In the genomic region with DNA sequence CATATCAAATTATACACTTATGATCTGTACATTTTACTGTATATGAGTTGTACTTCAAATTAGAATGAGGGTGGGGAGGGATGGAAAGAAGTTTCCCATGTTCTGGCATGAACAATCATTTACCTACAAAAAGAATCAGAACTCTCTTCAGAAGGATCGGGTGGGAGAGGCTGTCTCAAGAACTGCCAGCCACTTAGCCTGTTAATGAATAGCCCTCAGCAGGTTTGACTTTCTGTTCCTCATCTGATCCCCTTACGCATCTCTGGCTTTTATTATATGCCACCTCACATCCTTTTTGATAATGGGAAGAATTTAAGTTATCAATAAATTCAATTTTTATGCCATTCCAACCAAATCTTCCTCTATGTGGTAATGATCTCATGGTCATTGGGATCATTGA, we compare ENCODE assay signal across 21 cellular contexts.
DNase-seq lines count a peak whose midpoint lies in the region; ATAC-seq, FAIRE-seq and TF ChIP-seq lines count a peak whose summit lies in the region.
"Had no signal": no experiment of that assay in that cellular context is flagged by ENCODE, and none has a peak within 500 bp of the region (broad histone marks: within the 10 kb centered on the region; RNA-seq: fewer than 3 reads in every experiment).

No MANE protein-coding gene starts in this region.

- H3K27ac ChIP-seq in left ventricle myocardium inferior (replicated peaks) (peak overlapping the region; percentile 92), OCI-LY7 (ENCODE audit: low read depth, low read length, poor library complexity, severe bottlenecking) (no peak overlapping the region)
- H3K27ac ChIP-seq: body of pancreas, foreskin keratinocyte, psoas muscle had no signal

- H3K9me3 Mint-ChIP-seq in nephron = peaks cover 10% of the 10 kb centered on the region
- peaks cover 4% of the 10 kb centered on the region for H3K9me3 Mint-ChIP-seq in activated T-cell treated with anti-CD3 and anti-CD28 coated beads, Interleukin-2, amount 50 U/mL, for 24 hours
- H3K9me3 Mint-ChIP-seq: CD8-positive, alpha-beta T cell; natural killer cell treated with Interleukin-12 subunit alpha and Interleukin-12 subunit beta and Interleukin-15 and Interleukin-18, amount 100 ng/mL, for 72 hours had no signal

- H3K27ac Mint-ChIP-seq in nephron = peak overlapping the region; percentile 89 to 94 (median 92)
- H3K27ac Mint-ChIP-seq in activated T-cell treated with anti-CD3 and anti-CD28 coated beads, Interleukin-2, amount 50 U/mL, for 24 hours = no peak overlapping the region
- H3K27ac Mint-ChIP-seq: CD8-positive, alpha-beta T cell; dendritic cell treated with granulocyte-macrophage colony-stimulating factor and Interleukin-4, amounts not matched to agents 40 ng/mL and 50 ng/mL, for 4 days; natural killer cell treated with Interleukin-12 subunit alpha and Interleukin-12 subunit beta and Interleukin-15 and Interleukin-18, amount 100 ng/mL, for 72 hours had no signal

- no peaks in the 10 kb centered on the region for H4K20me1 ChIP-seq in OCI-LY7 (ENCODE audit: insufficient read depth, low read length)

- peaks cover 56% of the 10 kb centered on the region for H3K4me1 Mint-ChIP-seq in nephron
- H3K4me1 Mint-ChIP-seq in activated T-cell treated with anti-CD3 and anti-CD28 coated beads, Interleukin-2, amount 50 U/mL, for 24 hours (ENCODE audit: low read depth) = peaks cover 29% of the 10 kb centered on the region

- no peak overlapping the region for H3K4me3 Mint-ChIP-seq in nephron
- H3K4me3 Mint-ChIP-seq in activated T-cell treated with anti-CD3 and anti-CD28 coated beads, Interleukin-2, amount 50 U/mL, for 24 hours = no peak overlapping the region
- H3K4me3 Mint-ChIP-seq: CD8-positive, alpha-beta T cell; dendritic cell treated with granulocyte-macrophage colony-stimulating factor and Interleukin-4, amounts not matched to agents 40 ng/mL and 50 ng/mL, for 4 days; natural killer cell treated with Interleukin-12 subunit alpha and Interleukin-12 subunit beta and Interleukin-15 and Interleukin-18, amount 100 ng/mL, for 72 hours had no signal

- no peaks in the 10 kb centered on the region for H3K27me3 Mint-ChIP-seq in nephron (ENCODE audit: low read depth)
- H3K27me3 Mint-ChIP-seq in activated T-cell treated with anti-CD3 and anti-CD28 coated beads, Interleukin-2, amount 50 U/mL, for 24 hours = no peaks in the 10 kb centered on the region
- H3K27me3 Mint-ChIP-seq: natural killer cell treated with Interleukin-12 subunit alpha and Interleukin-12 subunit beta and Interleukin-15 and Interleukin-18, amount 100 ng/mL, for 72 hours had no signal

- no peak overlapping the region for H3K4me2 ChIP-seq in OCI-LY7 (ENCODE audit: low read length)

- H3K4me1 ChIP-seq in left ventricle myocardium inferior (peaks cover 57% of the 10 kb centered on the region), OCI-LY7 (ENCODE audit: insufficient read depth, low read length, poor library complexity, severe bottlenecking) (no peaks in the 10 kb centered on the region)
- H3K4me1 ChIP-seq: foreskin keratinocyte had no signal

- H3K9me3 ChIP-seq in left ventricle myocardium inferior (replicated peaks) (no peaks in the 10 kb centered on the region), OCI-LY7 (ENCODE audit: low read length) (no peaks in the 10 kb centered on the region)
- H3K9me3 ChIP-seq: body of pancreas, psoas muscle, upper lobe of left lung had no signal

- H3K36me3 ChIP-seq in left ventricle myocardium inferior (no peaks in the 10 kb centered on the region), OCI-LY7 (ENCODE audit: insufficient read depth, low read length) (no peaks in the 10 kb centered on the region)
- H3K36me3 ChIP-seq: upper lobe of left lung had no signal

- H3K36me3 Mint-ChIP-seq in nephron (ENCODE audit: low read depth) = no peaks in the 10 kb centered on the region
- no peaks in the 10 kb centered on the region for H3K36me3 Mint-ChIP-seq in activated T-cell treated with anti-CD3 and anti-CD28 coated beads, Interleukin-2, amount 50 U/mL, for 24 hours (ENCODE audit: low read depth)
- H3K36me3 Mint-ChIP-seq: CD8-positive, alpha-beta T cell; natural killer cell treated with Interleukin-12 subunit alpha and Interleukin-12 subunit beta and Interleukin-15 and Interleukin-18, amount 100 ng/mL, for 72 hours had no signal

- TF ChIP-seq CTCF in left ventricle myocardium inferior (IDR thresholded peaks at IDR 0.05; ENCODE audit: borderline replicate concordance) (no peak), OCI-LY7 (conservative IDR thresholded peaks at IDR 0.05; ENCODE audit: low read length) (no peak), nephron (IDR thresholded peaks at IDR 0.05; ENCODE audit: unreplicated experiment in 3 of 3) (no peak)

- H3K27me3 ChIP-seq in left ventricle myocardium inferior (ENCODE audit: low read depth) = no peaks in the 10 kb centered on the region
- H3K27me3 ChIP-seq: body of pancreas, foreskin keratinocyte, upper lobe of left lung had no signal

- DNase-seq in left ventricle myocardium inferior = no peak
- no peak for DNase-seq in Right ventricle myocardium superior
- DNase-seq in OCI-LY7 (ENCODE audit: low spot score) = peak; percentile 16
- no peak for DNase-seq in activated CD4-positive, CD25-positive, alpha-beta regulatory T cell (lab: John Stamatoyannopoulos, UW)
- DNase-seq in 8988T = no peak
- no peak for DNase-seq in activated T-cell treated with anti-CD3 and anti-CD28 coated beads, Interleukin-2, amount 50 U/mL, for 24 hours
- DNase-seq in GM19239 (ENCODE audit: insufficient read length, low spot score) = no peak
- DNase-seq: activated naive CD4-positive, alpha-beta T cell treated with anti-CD3 and anti-CD28 coated beads, Interleukin-2, amount 50 U/mL, for 16 hours; body of pancreas; CD8-positive, alpha-beta T cell; DND-41; foreskin keratinocyte; NCI-H1105 treated with DMSO at 0.1 percent for 48 hours; psoas muscle; stimulated activated CD4-positive, alpha-beta T cell treated with anti-CD3 and anti-CD28 coated beads, Interleukin-12 subunit alpha, Interleukin-12 subunit beta, amount 100 ng/mL, for 4 hours; stimulated activated naive CD4-positive, alpha-beta T cell; SW 1271 had no signal

- POLR2A ChIA-PET in OCI-LY7 (lab: Charles Lee) = interaction anchor here (0.6 kb wide), 1 partner anchor 37 kb away, joined by 3 read pairs; no protein-coding TSS in a partner anchor

- H3K4me3 ChIP-seq in left ventricle myocardium inferior (no peak overlapping the region), OCI-LY7 (ENCODE audit: low read depth, low read length, poor library complexity, severe bottlenecking) (no peak overlapping the region)
- H3K4me3 ChIP-seq: body of pancreas, psoas muscle, upper lobe of left lung had no signal

- no peak for ATAC-seq in Right ventricle myocardium superior (ENCODE audit: poor library complexity)
- ATAC-seq: body of pancreas; CD8-positive, alpha-beta T cell; foreskin keratinocyte; natural killer cell treated with Interleukin-12 subunit alpha and Interleukin-12 subunit beta and Interleukin-15 and Interleukin-18, amount 100 ng/mL, for 72 hours; psoas muscle had no signal

- H2AFZ ChIP-seq in OCI-LY7 (ENCODE audit: low read length) = no peak overlapping the region

- no peak for FAIRE-seq in GM19239 (lab: Jason Lieb, UNC)

- no peaks in the 10 kb centered on the region for H3K9me2 ChIP-seq in OCI-LY7 (ENCODE audit: insufficient read depth, low read length)

- CTCF ChIA-PET in OCI-LY7 (lab: Charles Lee; ENCODE audit: unreplicated experiment) = no interaction called here

- intact Hi-C loops in left ventricle myocardium inferior (cut with micrococcal nuclease) (no loop called here), Right ventricle myocardium superior (cut with DNase I) (no loop called here), OCI-LY7 (cut with micrococcal nuclease; ENCODE audit: unreplicated experiment) (no loop called here)

- BruUV-seq in OCI-LY7 (replicated peaks; lab: Mats Ljungman, UMichigan) = no TSS peak

- H3K79me2 ChIP-seq in OCI-LY7 (ENCODE audit: insufficient read depth, low read depth, low read length) = no peaks in the 10 kb centered on the region
